ENCODE assay signal across 8 cellular contexts in the genomic region with DNA sequence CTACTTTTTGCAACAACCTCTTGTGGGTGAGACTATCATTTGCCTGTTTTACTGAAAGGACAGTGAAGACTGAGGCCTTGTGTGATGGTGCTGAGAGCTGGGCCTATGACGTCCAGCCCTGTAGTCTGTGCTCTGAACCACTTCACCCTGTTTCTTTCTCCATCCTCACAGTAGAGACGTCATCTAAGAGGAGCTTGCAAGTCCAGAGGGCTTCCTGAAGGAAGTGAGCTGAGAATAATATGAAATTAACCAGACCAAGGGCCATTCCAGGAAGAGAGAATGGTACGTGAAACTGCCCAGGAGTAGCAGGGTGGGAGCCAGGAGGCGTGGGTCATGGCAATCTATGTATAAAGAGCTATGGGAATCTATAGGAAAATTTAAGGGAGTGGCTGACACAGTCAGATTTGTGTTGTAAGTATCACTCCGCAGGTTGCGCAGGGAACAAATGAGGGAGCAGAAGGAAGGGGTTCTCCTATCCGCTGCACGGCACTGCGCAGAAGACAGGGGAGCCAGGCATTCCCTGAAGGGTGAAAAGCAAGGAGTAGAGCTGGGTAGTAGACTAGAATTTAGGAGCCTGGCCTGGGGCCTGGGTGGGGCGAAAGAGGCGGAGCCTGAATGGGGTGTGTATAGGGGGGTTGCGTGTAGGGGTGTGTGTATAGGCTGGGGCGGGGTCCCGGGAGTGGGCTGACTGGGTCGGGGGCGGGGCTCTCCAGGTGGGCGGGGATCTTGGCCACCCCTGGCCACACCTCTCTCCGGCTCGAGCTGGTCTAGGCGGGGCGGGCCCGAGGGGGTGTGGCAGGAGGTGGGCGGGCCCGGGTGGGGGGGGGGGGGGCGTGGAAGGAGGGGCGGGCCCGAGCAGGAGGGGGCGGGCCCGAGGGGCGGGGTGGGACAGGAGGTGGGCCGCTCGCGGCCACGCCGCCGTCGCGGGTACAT. TPM values are rescaled to one million over a fixed set of nuclear protein-coding genes. Genes with fewer than 3 reads are reported as not detected.
DNase-seq lines count a peak whose midpoint lies in the region; ATAC-seq and TF ChIP-seq lines count a peak whose summit lies in the region.

A gene (plus strand): TSS at position 931 of the 933 bp plus-strand sequence. CDS start 2,688 bp downstream, outside the sequence.

- POLR2A ChIA-PET in HCT116 (lab: Charles Lee) = interaction anchor here (0.5 to 1.7 kb wide), 9 partner anchors 9 to 411 kb away, joined by 3 to 6 read pairs (median 3); a partner anchor contains a TSS

- intact Hi-C loops in HCT116 (cut with micrococcal nuclease) = no loop called here

- no peaks in the 10 kb centered on the region for H3K9me3 Mint-ChIP-seq in mesothelial cell of epicardium

- CTCF ChIA-PET in HCT116 (lab: Charles Lee) = interaction anchor here (0.7 to 6.8 kb wide), 12 partner anchors 8 to 439 kb away, joined by 3 to 64 read pairs (median 4); a partner anchor contains a TSS

- peaks cover 31% of the 10 kb centered on the region for H3K27me3 Mint-ChIP-seq in mesothelial cell of epicardium (ENCODE audit: low read depth)

- no peaks in the 10 kb centered on the region for H4K20me1 ChIP-seq in HCT116 (ENCODE audit: insufficient read depth)

- H2AFZ ChIP-seq in HCT116 (ENCODE audit: low read depth, low read length, poor library complexity, severe bottlenecking) = peak within 1 kb of the TSS; percentile 58

- TF ChIP-seq POLR2A in HCT116 (IDR thresholded peaks at IDR 0.05; ENCODE audit: borderline replicate concordance, extremely low read depth, insufficient read depth, insufficient read length) = no peak

- peak within 1 kb of the TSS; percentile 94 for H3K9ac ChIP-seq in HCT116 (ENCODE audit: low read length)

- H3K36me3 Mint-ChIP-seq in mesothelial cell of epicardium = no peaks in the 10 kb centered on the region

- peaks cover 6 to 13% of the 10 kb centered on the region in 2 experiments; a peak in 3 of 4 replicates for H3K4me1 ChIP-seq in HCT116 (ENCODE audit: control insufficient read depth in 1 of 2, insufficient read depth in 2 of 2, low read length in 2 of 2)
- H3K4me1 ChIP-seq in ectodermal cell (ENCODE audit: control insufficient read depth, insufficient read depth, low read length) = no peaks in the 10 kb centered on the region

- peak within 1 kb of the TSS; percentile 96 for H3K4me2 ChIP-seq in HCT116 (ENCODE audit: low read length)

- DNase-seq in GM03348 (ENCODE audit: low spot score) = peak; percentile 94
- peak; percentile 78 for DNase-seq in HCT116 (ENCODE audit: low read depth, low spot score)
- peak; percentile 27 to 55 for DNase-seq in NCI-H1930 (lab: John Stamatoyannopoulos, UW)
- peak; percentile 41 to 45 for DNase-seq in activated CD4-positive, alpha-beta T cell treated with anti-CD3 and anti-CD28 coated beads for 24 hours (ENCODE audit: low read depth in 2 of 2)
- DNase-seq in mesothelial cell of epicardium (ENCODE audit: low spot score in 2 of 2, unreplicated experiment in 2 of 2) = peak; percentile 63 to 66
- peak; percentile 2 to 32 for DNase-seq in stimulated activated CD8-positive, alpha-beta memory T cell treated with anti-CD3 and anti-CD28 coated beads, Interleukin-4, amount 100 ng/mL, for 4 hours (ENCODE audit: low read depth in 2 of 2, low spot score in 1 of 2)

- RAD21 ChIA-PET in HCT116 (lab: Charles Lee; ENCODE audit: low non-redundant PET in 1 of 2, low total read pairs in 2 of 2, uncharacterized antibody in 2 of 2, unreplicated experiment in 2 of 2) = interaction anchor here (0.5 to 1.6 kb wide), 5 partner anchors 8 to 426 kb away, joined by 3 to 5 read pairs (median 4); no protein-coding TSS in a partner anchor

- H3K9me3 ChIP-seq in HCT116 (ENCODE audit: control insufficient read depth in 1 of 2, insufficient read depth in 1 of 2, low read depth in 1 of 2, low read length in 2 of 2) = no peaks in the 10 kb centered on the region
- H3K9me3 ChIP-seq in ectodermal cell (ENCODE audit: control insufficient read depth, low read length) = no peaks in the 10 kb centered on the region

- no peak for TF ChIP-seq CTCF in HCT116 (IDR thresholded peaks at IDR 0.05 in 2 of 3, conservative IDR thresholded peaks at IDR 0.05 in 1 of 3; ENCODE audit: borderline replicate concordance in 1 of 3, insufficient read depth in 1 of 3, low read depth in 2 of 3, low read length in 2 of 3)
- no peak for TF ChIP-seq CTCF in mesothelial cell of epicardium (IDR thresholded peaks at IDR 0.05; ENCODE audit: unreplicated experiment)

- peaks cover 21% of the 10 kb centered on the region for H3K79me2 ChIP-seq in HCT116 (ENCODE audit: insufficient read depth, low read length)

- H3K4me3 ChIP-seq in HCT116 (replicated peaks in 1 of 2; ENCODE audit: low read depth in 1 of 2, low read length in 2 of 2) = peak within 1 kb of the TSS; percentile 77 to 96
- peak within 1 kb of the TSS; percentile 51 for H3K4me3 ChIP-seq in ectodermal cell (ENCODE audit: insufficient read depth, low read depth, low read length)

- no peaks in the 10 kb centered on the region for H3K9me2 ChIP-seq in HCT116 (ENCODE audit: insufficient read depth)

- H3K36me3 ChIP-seq in HCT116 (ENCODE audit: control insufficient read depth in 1 of 2, insufficient read depth in 2 of 2, low read length in 2 of 2) (peaks cover 0 to 7% of the 10 kb centered on the region in 2 experiments; a peak in 1 of 4 replicates), ectodermal cell (ENCODE audit: control insufficient read depth, insufficient read depth, low read length) (no peaks in the 10 kb centered on the region)

- peak within 1 kb of the TSS; percentile 80 for H3K27ac ChIP-seq in HCT116 (ENCODE audit: low read depth, low read length)
- H3K27ac ChIP-seq in ectodermal cell (ENCODE audit: insufficient read depth, low read depth, low read length, poor library complexity, severe bottlenecking) = no peak within 1 kb of the TSS

- H3K27me3 ChIP-seq in HCT116 (ENCODE audit: insufficient read depth, low read length) (no peaks in the 10 kb centered on the region), ectodermal cell (ENCODE audit: control insufficient read depth, insufficient read depth, low read length, poor library complexity, severe bottlenecking) (peaks cover 9% of the 10 kb centered on the region)

- BruUV-seq in HCT116 (replicated peaks; lab: Mats Ljungman, UMichigan) = no TSS peak

- no peak for TF ChIP-seq RAD21 in HCT116 (IDR thresholded peaks at IDR 0.05; ENCODE audit: low read depth)

- H3K4me1 Mint-ChIP-seq in mesothelial cell of epicardium = peaks cover 6% of the 10 kb centered on the region

- ATAC-seq in HCT116 (peak; percentile 86), HG03039 (IDR thresholded peaks at IDR 0.05; ENCODE audit: unreplicated experiment) (no peak)

- H3K4me3 Mint-ChIP-seq in mesothelial cell of epicardium = peak within 1 kb of the TSS; percentile 47

- 27 to 32% methylated on average over 25 to 30 of the region's 38 CpGs for WGBS in ectodermal cell, 2 experiments

- peak within 1 kb of the TSS; percentile 19 for H3K27ac Mint-ChIP-seq in mesothelial cell of epicardium

TF ChIP-seq in HCT116, 20 proteins besides CTCF, POLR2A, EP300 and RAD21 (continues in another document):
- TF ChIP-seq SP1 (IDR thresholded peaks at IDR 0.05; ENCODE audit: low read depth) (no peak; the same call in 1 of the 2 replicates), JUND (IDR thresholded peaks at IDR 0.05) (no peak), CBX3 (IDR thresholded peaks at IDR 0.05; ENCODE audit: low read depth) (no peak), ZFX (IDR thresholded peaks at IDR 0.05) (no peak), EZH2 (IDR thresholded peaks at IDR 0.05) (no peak), SIN3A (IDR thresholded peaks at IDR 0.05; ENCODE audit: low read depth) (no peak), SRF (IDR thresholded peaks at IDR 0.05; ENCODE audit: low read depth) (no peak), ZNF274 (IDR thresholded peaks at IDR 0.05; ENCODE audit: low read depth, low read length) (no peak), CEBPB (IDR thresholded peaks at IDR 0.05; ENCODE audit: low read depth) (no peak), ELF1 (IDR thresholded peaks at IDR 0.05; ENCODE audit: borderline replicate concordance, low read depth) (no peak), FOSL1 (IDR thresholded peaks at IDR 0.05; ENCODE audit: low read depth) (no peak), TCF7L2 (IDR thresholded peaks at IDR 0.05; ENCODE audit: borderline replicate concordance, extremely low read depth, insufficient read depth, insufficient read length) (no peak), EGR1 (IDR thresholded peaks at IDR 0.05; ENCODE audit: low read depth) (no peak)
- TF ChIP-seq, protein P1, sequence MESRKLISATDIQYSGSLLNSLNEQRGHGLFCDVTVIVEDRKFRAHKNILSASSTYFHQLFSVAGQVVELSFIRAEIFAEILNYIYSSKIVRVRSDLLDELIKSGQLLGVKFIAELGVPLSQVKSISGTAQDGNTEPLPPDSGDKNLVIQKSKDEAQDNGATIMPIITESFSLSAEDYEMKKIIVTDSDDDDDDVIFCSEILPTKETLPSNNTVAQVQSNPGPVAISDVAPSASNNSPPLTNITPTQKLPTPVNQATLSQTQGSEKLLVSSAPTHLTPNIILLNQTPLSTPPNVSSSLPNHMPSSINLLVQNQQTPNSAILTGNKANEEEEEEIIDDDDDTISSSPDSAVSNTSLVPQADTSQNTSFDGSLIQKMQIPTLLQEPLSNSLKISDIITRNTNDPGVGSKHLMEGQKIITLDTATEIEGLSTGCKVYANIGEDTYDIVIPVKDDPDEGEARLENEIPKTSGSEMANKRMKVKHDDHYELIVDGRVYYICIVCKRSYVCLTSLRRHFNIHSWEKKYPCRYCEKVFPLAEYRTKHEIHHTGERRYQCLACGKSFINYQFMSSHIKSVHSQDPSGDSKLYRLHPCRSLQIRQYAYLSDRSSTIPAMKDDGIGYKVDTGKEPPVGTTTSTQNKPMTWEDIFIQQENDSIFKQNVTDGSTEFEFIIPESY (IDR thresholded peaks at IDR 0.05; ENCODE audit: extremely low read depth, insufficient replicate concordance, low read length) = no peak
- TF ChIP-seq, protein P2, sequence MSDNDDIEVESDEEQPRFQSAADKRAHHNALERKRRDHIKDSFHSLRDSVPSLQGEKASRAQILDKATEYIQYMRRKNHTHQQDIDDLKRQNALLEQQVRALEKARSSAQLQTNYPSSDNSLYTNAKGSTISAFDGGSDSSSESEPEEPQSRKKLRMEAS (IDR thresholded peaks at IDR 0.05) = no peak

RNA-seq across cellular contexts. Expression of the gene that starts here (rescaled TPM):
- total RNA-seq in HCT116 (2021; ENCODE audit: unreplicated experiment) = 78.1 TPM
- polyA plus RNA-seq in HCT116 (2012) = 63.9 and 86.8 TPM in 2 replicates
- polyA plus RNA-seq in ectodermal cell (2013, experiment 1 of 4) = 22.9 TPM
- 25.1 TPM for polyA plus RNA-seq in ectodermal cell (2013, experiment 2 of 4)
- 17.0 TPM for polyA plus RNA-seq in ectodermal cell (2013, experiment 3 of 4)
- polyA plus RNA-seq in ectodermal cell (2013, experiment 4 of 4) = 17.8 TPM
- 4.7 to 8.0 TPM (median 5.9 TPM) in 3 replicates for total RNA-seq in mesothelial cell of epicardium

Comparison
In these comparisons a context has a peak if more than half of its experiments do, and no peak if none do; other contexts are left out.
1. DNase-seq: peak in every context shown above with its lines; median percentile 94 in GM03348; 78 in HCT116; 64 in mesothelial cell of epicardium; 43 in activated CD4-positive, alpha-beta T cell treated with anti-CD3 and anti-CD28 coated beads for 24 hours; 41 in NCI-H1930; 17 in stimulated activated CD8-positive, alpha-beta memory T cell treated with anti-CD3 and anti-CD28 coated beads, Interleukin-4, amount 100 ng/mL, for 4 hours.